32 cellular contexts compared by ENCODE assay signal in the genomic region with DNA sequence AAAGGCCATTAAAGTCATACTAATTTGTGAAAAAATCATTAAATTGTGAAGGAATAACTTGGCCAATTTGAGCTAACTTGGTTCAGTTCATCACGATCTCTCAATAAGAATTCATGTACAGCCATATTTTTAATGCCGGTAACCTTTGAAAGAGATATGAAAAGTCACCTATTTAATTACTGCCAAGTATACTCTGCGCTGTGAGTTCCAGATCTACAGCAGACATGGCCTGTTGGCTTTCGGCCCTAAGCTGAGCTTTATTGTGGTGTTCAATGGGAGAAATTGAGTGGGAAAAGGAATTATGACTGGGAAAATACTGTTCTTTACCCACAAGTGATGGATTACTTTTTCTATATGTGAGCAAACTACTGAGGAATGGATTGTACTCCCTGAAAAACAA.
"Had no signal": no experiment of that assay in that cellular context is flagged by ENCODE, and none has a peak within 500 bp of the region (broad histone marks: within the 10 kb centered on the region; RNA-seq: fewer than 3 reads in every experiment).

No MANE protein-coding gene starts in this region.

- ATAC-seq: activated CD4-positive, alpha-beta T cell treated with anti-CD3 and anti-CD28 coated beads for 36 hours; activated CD4-positive, CD25-positive, alpha-beta regulatory T cell treated with anti-CD3 and anti-CD28 coated beads, Interleukin-2, amount 50 U/mL, for 24 hours; activated CD8-positive, alpha-beta memory T cell treated with anti-CD3 and anti-CD28 coated beads, Interleukin-2, amount 10 ng/mL, durations not matched to agents 7 days and 5 days; activated CD8-positive, alpha-beta T cell treated with anti-CD3 and anti-CD28 coated beads, Interleukin-2, amount 10 ng/mL, durations not matched to agents 7 days and 5 days; activated naive CD8-positive, alpha-beta T cell treated with anti-CD3 and anti-CD28 coated beads, Interleukin-2, amount 50 U/mL, for 24 hours; body of pancreas had no signal

- H3K27me3 ChIP-seq: ascending aorta, body of pancreas, brain microvascular endothelial cell, breast epithelium had no signal

- H3K4me3 ChIP-seq: ascending aorta, body of pancreas, breast epithelium had no signal

- DNase-seq: activated CD4-positive, alpha-beta memory T cell treated with anti-CD3 and anti-CD28 coated beads, Interleukin-2, amount 10 ng/mL, durations not matched to agents 7 days and 5 days; activated CD4-positive, alpha-beta T cell treated with anti-CD3 and anti-CD28 coated beads for 1 hour; activated CD4-positive, alpha-beta T cell treated with anti-CD3 and anti-CD28 coated beads for 36 hours; activated CD4-positive, alpha-beta T cell treated with anti-CD3 and anti-CD28 coated beads for 48 hours; activated CD4-positive, alpha-beta T cell treated with anti-CD3 and anti-CD28 coated beads, Interleukin-2, amount 10 ng/mL, durations not matched to agents 7 days and 5 days; activated CD4-positive, alpha-beta T cell treated with anti-CD3 and anti-CD28 coated beads, Interleukin-2, amount 50 U/mL, for 48 hours; activated CD4-positive, CD25-positive, alpha-beta regulatory T cell; activated CD8-positive, alpha-beta memory T cell treated with anti-CD3 and anti-CD28 coated beads for 24 hours; activated CD8-positive, alpha-beta memory T cell treated with anti-CD3 and anti-CD28 coated beads, Interleukin-2, amount 10 ng/mL, durations not matched to agents 7 days and 5 days; activated CD8-positive, alpha-beta memory T cell treated with anti-CD3 and anti-CD28 coated beads, Interleukin-2, amount 50 U/mL, for 48 hours; activated CD8-positive, alpha-beta T cell treated with anti-CD3 and anti-CD28 coated beads, Interleukin-2, amount 10 ng/mL, durations not matched to agents 7 days and 5 days; activated effector memory CD4-positive, alpha-beta T cell treated with Interleukin-2 at 50 U/mL for 16 hours; activated gamma-delta T cell; activated naive CD4-positive, alpha-beta T cell treated with anti-CD3 and anti-CD28 coated beads, Interleukin-2, amount 10 ng/mL, durations not matched to agents 7 days and 5 days; activated naive CD4-positive, alpha-beta T cell treated with Interleukin-2 at 50 U/mL for 16 hours; activated naive CD8-positive, alpha-beta T cell treated with anti-CD3 and anti-CD28 coated beads, Interleukin-2, amount 10 ng/mL, durations not matched to agents 7 days and 5 days; activated naive CD8-positive, alpha-beta T cell treated with anti-CD3 and anti-CD28 coated beads, Interleukin-2, amount 50 U/mL, for 24 hours; activated T-cell treated with anti-CD3 and anti-CD28 coated beads, Interleukin-2, amount 50 U/mL, for 24 hours; activated T-cell treated with anti-CD3 and anti-CD28 coated beads, Interleukin-2, amount 50 U/mL, for 48 hours; amygdala; anterior cingulate cortex; body of pancreas; brain microvascular endothelial cell; caudate nucleus; cerebellar nuclear complex; T-helper 1 cell; T-helper 2 cell; T-helper 9 cell had no signal

- H3K27ac ChIP-seq: ascending aorta, body of pancreas, brain microvascular endothelial cell, breast epithelium, VCaP had no signal

- H3K36me3 ChIP-seq: ascending aorta, brain microvascular endothelial cell, breast epithelium had no signal

- H3K9me3 ChIP-seq: ascending aorta, body of pancreas, breast epithelium had no signal

- H3K4me1 ChIP-seq: ascending aorta, body of pancreas, breast epithelium had no signal
